1 cellular context compared by ENCODE assay signal in genomic region chr2:212953170-212953920, GRCh38.
TF ChIP-seq lines count a peak whose summit lies in the region.

No MANE protein-coding gene starts in this region.

TF ChIP-seq in GM12878, 131 proteins besides CTCF, POLR2A, EP300 and RAD21 (continued from another document and continues in another):
- TF ChIP-seq CUX1 (IDR thresholded peaks at IDR 0.05; ENCODE audit: insufficient replicate concordance, low read depth, low read length) (no peak), SMC3 (IDR thresholded peaks at IDR 0.05; ENCODE audit: borderline replicate concordance, low read length) (no peak), TBL1XR1 (IDR thresholded peaks at IDR 0.05; ENCODE audit: low read depth, low read length) (no peak), SPI1 (IDR thresholded peaks at IDR 0.05; ENCODE audit: borderline replicate concordance, insufficient read depth, low read depth, low read length) (no peak), SIN3A (IDR thresholded peaks at IDR 0.05; ENCODE audit: low read depth, low read length) (no peak), CHD2 (IDR thresholded peaks at IDR 0.05; ENCODE audit: borderline replicate concordance, low read depth, low read length) (0 out of 2 replicates have a peak, but pooled peaks have one; percentile 20), WRNIP1 (IDR thresholded peaks at IDR 0.05; ENCODE audit: borderline replicate concordance, low read depth, low read length) (no peak), HCFC1 (IDR thresholded peaks at IDR 0.05; ENCODE audit: low read length) (no peak), HDAC6 (IDR thresholded peaks at IDR 0.05; ENCODE audit: unreplicated experiment) (no peak), MYC (IDR thresholded peaks at IDR 0.05; ENCODE audit: insufficient read depth, insufficient read length, insufficient replicate concordance, low read length, severe bottlenecking) (no peak), ZNF384 (IDR thresholded peaks at IDR 0.05; ENCODE audit: borderline replicate concordance, low read depth, low read length) (no peak), ZBED1 (IDR thresholded peaks at IDR 0.05; ENCODE audit: borderline replicate concordance) (no peak), KAT2A (conservative IDR thresholded peaks at IDR 0.05; ENCODE audit: control insufficient read depth, low read depth, low read length) (no peak), MLLT1 (IDR thresholded peaks at IDR 0.05) (no peak), RUNX3 (IDR thresholded peaks at IDR 0.05; ENCODE audit: low read length) (peak; percentile 77), CBFB (IDR thresholded peaks at IDR 0.05; ENCODE audit: low read depth) (0 out of 2 replicates have a peak, but pooled peaks have one; percentile 45), RAD51 (IDR thresholded peaks at IDR 0.05) (no peak), ZNF274 (IDR thresholded peaks at IDR 0.05; ENCODE audit: insufficient read depth, insufficient read length) (no peak), JUNB (IDR thresholded peaks at IDR 0.05) (no peak), FOXM1 (IDR thresholded peaks at IDR 0.05; ENCODE audit: low read depth, low read length) (no peak), PRDM15 (CRISPR knock-in tag; IDR thresholded peaks at IDR 0.05) (no peak), POLR2AphosphoS5 (IDR thresholded peaks at IDR 0.05; ENCODE audit: low read length) (no peak), GABPA (IDR thresholded peaks at IDR 0.05; ENCODE audit: low read depth) (no peak), CREM (IDR thresholded peaks at IDR 0.05; ENCODE audit: low read depth) (no peak), NFIC (IDR thresholded peaks at IDR 0.05; ENCODE audit: low read depth, low read length) (peak; percentile 39; the same call in 1 of the 2 replicates), ZNF622 (IDR thresholded peaks at IDR 0.05) (no peak), IKZF1 (conservative IDR thresholded peaks at IDR 0.05) (no peak), YBX1 (IDR thresholded peaks at IDR 0.05) (no peak), CHD4 (IDR thresholded peaks at IDR 0.05) (no peak), SMAD5 (IDR thresholded peaks at IDR 0.05; ENCODE audit: low read depth) (no peak), BHLHE40 (IDR thresholded peaks at IDR 0.05; ENCODE audit: borderline replicate concordance in 1 of 2, low read depth in 2 of 2, low read length in 1 of 2) (peak; percentile 85 to 89), MTA3 (IDR thresholded peaks at IDR 0.05; ENCODE audit: borderline replicate concordance, low read length) (0 out of 2 replicates have a peak, but pooled peaks have one; percentile 25), TCF12 (IDR thresholded peaks at IDR 0.05; ENCODE audit: low read depth, low read length) (no peak), MTA2 (IDR thresholded peaks at IDR 0.05; ENCODE audit: low read depth) (peak; percentile 45), ETV6 (conservative IDR thresholded peaks at IDR 0.05 in 1 of 2, IDR thresholded peaks at IDR 0.05 in 1 of 2; ENCODE audit: borderline replicate concordance in 1 of 2, low read depth in 1 of 2) (no peak), CEBPB (IDR thresholded peaks at IDR 0.05; ENCODE audit: borderline replicate concordance in 1 of 2, low read depth in 2 of 2, low read length in 2 of 2) (no peak), CBX5 (IDR thresholded peaks at IDR 0.05; ENCODE audit: low read depth) (0 out of 2 replicates have a peak, but pooled peaks have one; percentile 59), CHD1 (IDR thresholded peaks at IDR 0.05; ENCODE audit: low read depth, low read length) (no peak)
- TF ChIP-seq, protein P1, sequence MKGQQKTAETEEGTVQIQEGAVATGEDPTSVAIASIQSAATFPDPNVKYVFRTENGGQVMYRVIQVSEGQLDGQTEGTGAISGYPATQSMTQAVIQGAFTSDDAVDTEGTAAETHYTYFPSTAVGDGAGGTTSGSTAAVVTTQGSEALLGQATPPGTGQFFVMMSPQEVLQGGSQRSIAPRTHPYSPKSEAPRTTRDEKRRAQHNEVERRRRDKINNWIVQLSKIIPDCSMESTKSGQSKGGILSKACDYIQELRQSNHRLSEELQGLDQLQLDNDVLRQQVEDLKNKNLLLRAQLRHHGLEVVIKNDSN (IDR thresholded peaks at IDR 0.05; ENCODE audit: borderline replicate concordance, extremely low read length, insufficient read depth, low read depth, low read length) = no peak
- TF ChIP-seq, protein P2, sequence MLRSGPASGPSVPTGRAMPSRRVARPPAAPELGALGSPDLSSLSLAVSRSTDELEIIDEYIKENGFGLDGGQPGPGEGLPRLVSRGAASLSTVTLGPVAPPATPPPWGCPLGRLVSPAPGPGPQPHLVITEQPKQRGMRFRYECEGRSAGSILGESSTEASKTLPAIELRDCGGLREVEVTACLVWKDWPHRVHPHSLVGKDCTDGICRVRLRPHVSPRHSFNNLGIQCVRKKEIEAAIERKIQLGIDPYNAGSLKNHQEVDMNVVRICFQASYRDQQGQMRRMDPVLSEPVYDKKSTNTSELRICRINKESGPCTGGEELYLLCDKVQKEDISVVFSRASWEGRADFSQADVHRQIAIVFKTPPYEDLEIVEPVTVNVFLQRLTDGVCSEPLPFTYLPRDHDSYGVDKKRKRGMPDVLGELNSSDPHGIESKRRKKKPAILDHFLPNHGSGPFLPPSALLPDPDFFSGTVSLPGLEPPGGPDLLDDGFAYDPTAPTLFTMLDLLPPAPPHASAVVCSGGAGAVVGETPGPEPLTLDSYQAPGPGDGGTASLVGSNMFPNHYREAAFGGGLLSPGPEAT (IDR thresholded peaks at IDR 0.05; ENCODE audit: low read depth) = no peak
- TF ChIP-seq, protein P3, sequence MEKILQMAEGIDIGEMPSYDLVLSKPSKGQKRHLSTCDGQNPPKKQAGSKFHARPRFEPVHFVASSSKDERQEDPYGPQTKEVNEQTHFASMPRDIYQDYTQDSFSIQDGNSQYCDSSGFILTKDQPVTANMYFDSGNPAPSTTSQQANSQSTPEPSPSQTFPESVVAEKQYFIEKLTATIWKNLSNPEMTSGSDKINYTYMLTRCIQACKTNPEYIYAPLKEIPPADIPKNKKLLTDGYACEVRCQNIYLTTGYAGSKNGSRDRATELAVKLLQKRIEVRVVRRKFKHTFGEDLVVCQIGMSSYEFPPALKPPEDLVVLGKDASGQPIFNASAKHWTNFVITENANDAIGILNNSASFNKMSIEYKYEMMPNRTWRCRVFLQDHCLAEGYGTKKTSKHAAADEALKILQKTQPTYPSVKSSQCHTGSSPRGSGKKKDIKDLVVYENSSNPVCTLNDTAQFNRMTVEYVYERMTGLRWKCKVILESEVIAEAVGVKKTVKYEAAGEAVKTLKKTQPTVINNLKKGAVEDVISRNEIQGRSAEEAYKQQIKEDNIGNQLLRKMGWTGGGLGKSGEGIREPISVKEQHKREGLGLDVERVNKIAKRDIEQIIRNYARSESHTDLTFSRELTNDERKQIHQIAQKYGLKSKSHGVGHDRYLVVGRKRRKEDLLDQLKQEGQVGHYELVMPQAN (conservative IDR thresholded peaks at IDR 0.05) = no peak
- TF ChIP-seq, protein P4, sequence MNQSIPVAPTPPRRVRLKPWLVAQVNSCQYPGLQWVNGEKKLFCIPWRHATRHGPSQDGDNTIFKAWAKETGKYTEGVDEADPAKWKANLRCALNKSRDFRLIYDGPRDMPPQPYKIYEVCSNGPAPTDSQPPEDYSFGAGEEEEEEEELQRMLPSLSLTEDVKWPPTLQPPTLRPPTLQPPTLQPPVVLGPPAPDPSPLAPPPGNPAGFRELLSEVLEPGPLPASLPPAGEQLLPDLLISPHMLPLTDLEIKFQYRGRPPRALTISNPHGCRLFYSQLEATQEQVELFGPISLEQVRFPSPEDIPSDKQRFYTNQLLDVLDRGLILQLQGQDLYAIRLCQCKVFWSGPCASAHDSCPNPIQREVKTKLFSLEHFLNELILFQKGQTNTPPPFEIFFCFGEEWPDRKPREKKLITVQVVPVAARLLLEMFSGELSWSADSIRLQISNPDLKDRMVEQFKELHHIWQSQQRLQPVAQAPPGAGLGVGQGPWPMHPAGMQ (IDR thresholded peaks at IDR 0.05; ENCODE audit: borderline replicate concordance) = no peak
- TF ChIP-seq, protein P5, sequence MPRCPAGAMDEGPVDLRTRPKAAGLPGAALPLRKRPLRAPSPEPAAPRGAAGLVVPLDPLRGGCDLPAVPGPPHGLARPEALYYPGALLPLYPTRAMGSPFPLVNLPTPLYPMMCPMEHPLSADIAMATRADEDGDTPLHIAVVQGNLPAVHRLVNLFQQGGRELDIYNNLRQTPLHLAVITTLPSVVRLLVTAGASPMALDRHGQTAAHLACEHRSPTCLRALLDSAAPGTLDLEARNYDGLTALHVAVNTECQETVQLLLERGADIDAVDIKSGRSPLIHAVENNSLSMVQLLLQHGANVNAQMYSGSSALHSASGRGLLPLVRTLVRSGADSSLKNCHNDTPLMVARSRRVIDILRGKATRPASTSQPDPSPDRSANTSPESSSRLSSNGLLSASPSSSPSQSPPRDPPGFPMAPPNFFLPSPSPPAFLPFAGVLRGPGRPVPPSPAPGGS (IDR thresholded peaks at IDR 0.05; ENCODE audit: borderline replicate concordance, insufficient read depth, low read depth, low read length, poor library complexity, severe bottlenecking) = no peak
